In genomic region chr20:38927902-38928578, GRCh38 we compare ENCODE assay signal across 9 cellular contexts. TPM values are rescaled to one million over a fixed set of nuclear protein-coding genes. Genes with fewer than 3 reads are reported as not detected.
DNase-seq lines count a peak whose midpoint lies in the region; ATAC-seq, FAIRE-seq and TF ChIP-seq lines count a peak whose summit lies in the region.
"Had no signal": no experiment of that assay in that cellular context is flagged by ENCODE, and none has a peak within 500 bp of the region (broad histone marks: within the 10 kb centered on the region; RNA-seq: fewer than 3 reads in every experiment).

No MANE protein-coding gene starts in this region.

- peak overlapping the region; percentile 84 to 100 (median 96) for H3K4me2 ChIP-seq in BLaER1 treated with 17β-estradiol and CSF1 and Interleukin-3, amounts not matched to agents 10 nM and 100 nM
- peak overlapping the region; percentile 77 for H3K4me2 ChIP-seq in keratinocyte (ENCODE audit: control insufficient read depth, extremely low read depth, insufficient read depth, low read depth, low read length)

- H2AFZ ChIP-seq in keratinocyte (ENCODE audit: control insufficient read depth, low read length): no peak overlapping the region

- peaks cover 3% of the 10 kb centered on the region for H3K27me3 Mint-ChIP-seq in activated B cell treated with CpG ODN at 0.5 μM for 24 hours

- H4K20me1 ChIP-seq in BLaER1 treated with 17β-estradiol and CSF1 and Interleukin-3, amounts not matched to agents 10 nM and 100 nM: peaks cover 0 to 59% (median 55%) of the 10 kb centered on the region in 11 experiments; a peak in 18 of 22 replicates
- H4K20me1 ChIP-seq in keratinocyte (ENCODE audit: control insufficient read depth, extremely low read depth, insufficient read depth, low read length): no peaks in the 10 kb centered on the region

- peaks cover 18 to 60% (median 45%) of the 10 kb centered on the region in 10 experiments for H3K4me1 ChIP-seq in BLaER1 treated with 17β-estradiol and CSF1 and Interleukin-3, amounts not matched to agents 10 nM and 100 nM
- peaks cover 23% of the 10 kb centered on the region for H3K4me1 ChIP-seq in keratinocyte (ENCODE audit: control insufficient read depth, extremely low read depth, insufficient read depth, low read length)

- no peaks in the 10 kb centered on the region for H3K9me3 Mint-ChIP-seq in activated B cell treated with CpG ODN at 0.5 μM for 24 hours

- H3K79me2 ChIP-seq in keratinocyte (ENCODE audit: control insufficient read depth, insufficient read depth, low read length): peaks cover 63% of the 10 kb centered on the region

- H3K27ac Mint-ChIP-seq in activated B cell treated with CpG ODN at 0.5 μM for 24 hours: no peak overlapping the region

- dilution Hi-C loops in keratinocyte (cut with MboI; ENCODE audit: extremely low pct_ligation_motif_present, low sequenced_read_pairs): no loop called here

- TF ChIP-seq CTCF in activated B cell treated with CpG ODN at 0.5 μM for 24 hours (IDR thresholded peaks at IDR 0.05) (no peak), keratinocyte (optimal IDR thresholded peaks at IDR 0.05 in 1 of 3, IDR thresholded peaks at IDR 0.05 in 1 of 3, conservative IDR thresholded peaks at IDR 0.05 in 1 of 3; ENCODE audit: extremely low read depth in 1 of 3, insufficient read depth in 2 of 3, low read length in 3 of 3) (no peak)

- H3K4me3 ChIP-seq in BLaER1 treated with 17β-estradiol and CSF1 and Interleukin-3, amounts not matched to agents 10 nM and 100 nM: peak overlapping the region in 9 of 10 experiments; percentile 69 to 96 (median 88); a peak in 17 of 20 replicates
- H3K4me3 ChIP-seq in keratinocyte (ENCODE audit: control insufficient read depth in 2 of 3, extremely low read depth in 1 of 3, insufficient read depth in 2 of 3, low read depth in 1 of 3, low read length in 3 of 3): peak overlapping the region in 2 of 3 experiments; percentile 82 to 88

- FAIRE-seq in keratinocyte (lab: Jason Lieb, UNC): peak; percentile 49
- FAIRE-seq: islet of Langerhans had no signal

- POLR2A ChIA-PET in activated B cell treated with CpG ODN at 0.5 μM for 24 hours (lab: Charles Lee): no interaction called here

- intact Hi-C loops in activated B cell treated with CpG ODN at 0.5 μM for 24 hours (cut with micrococcal nuclease): loop anchor here (2.0 kb wide), 1 partner anchor 59 kb away; no protein-coding TSS in a partner anchor

- CTCF ChIA-PET in activated B cell treated with CpG ODN at 0.5 μM for 24 hours (lab: Charles Lee): no interaction called here

- H3K36me3 ChIP-seq in BLaER1 treated with 17β-estradiol and CSF1 and Interleukin-3, amounts not matched to agents 10 nM and 100 nM: peaks cover 0 to 47% (median 37%) of the 10 kb centered on the region in 11 experiments; a peak in 16 of 22 replicates
- peaks cover 0 to 3% of the 10 kb centered on the region in 2 experiments for H3K36me3 ChIP-seq in keratinocyte (ENCODE audit: control insufficient read depth in 2 of 2, extremely low read depth in 1 of 2, insufficient read depth in 2 of 2, low read length in 2 of 2)

- H3K27ac ChIP-seq in BLaER1 treated with 17β-estradiol and CSF1 and Interleukin-3, amounts not matched to agents 10 nM and 100 nM: peak overlapping the region in 2 of 11 experiments; percentile 88 to 92; a peak in 2 of 22 replicates
- H3K27ac ChIP-seq in keratinocyte (ENCODE audit: control insufficient read depth, insufficient read depth, low read length): no peak overlapping the region

- DNase-seq in HK-2 (ENCODE audit: unreplicated experiment) (peak; percentile 21), activated B cell treated with CpG ODN at 0.5 μM for 24 hours (no peak), keratinocyte (ENCODE audit: low read depth, low spot score) (no peak), midbrain (lab: John Stamatoyannopoulos, UW) (no peak)

- ATAC-seq in activated B cell treated with CpG ODN at 0.5 μM for 24 hours (ENCODE audit: low read depth) (no peak), HG03432 (IDR thresholded peaks at IDR 0.05; ENCODE audit: unreplicated experiment) (no peak), GM18907 (IDR thresholded peaks at IDR 0.05; ENCODE audit: unreplicated experiment) (no peak), GM18858 (IDR thresholded peaks at IDR 0.05; ENCODE audit: unreplicated experiment) (no peak)

- no peaks in the 10 kb centered on the region for H3K9me3 ChIP-seq in BLaER1 treated with 17β-estradiol and CSF1 and Interleukin-3, amounts not matched to agents 10 nM and 100 nM (replicated peaks in 1 of 11)
- H3K9me3 ChIP-seq in keratinocyte (ENCODE audit: control insufficient read depth, low read depth, low read length): no peaks in the 10 kb centered on the region

- H3K36me3 Mint-ChIP-seq in activated B cell treated with CpG ODN at 0.5 μM for 24 hours (ENCODE audit: low read depth): peaks cover 10% of the 10 kb centered on the region

- no peaks in the 10 kb centered on the region for H3K27me3 ChIP-seq in BLaER1 treated with 17β-estradiol and CSF1 and Interleukin-3, amounts not matched to agents 10 nM and 100 nM
- no peaks in the 10 kb centered on the region for H3K27me3 ChIP-seq in keratinocyte (ENCODE audit: control insufficient read depth, extremely low read depth, insufficient read depth, low read length)

- peak overlapping the region; percentile 62 for H3K4me3 Mint-ChIP-seq in activated B cell treated with CpG ODN at 0.5 μM for 24 hours

- H3K4me1 Mint-ChIP-seq in activated B cell treated with CpG ODN at 0.5 μM for 24 hours: peaks cover 12% of the 10 kb centered on the region

- peak overlapping the region in 10 of 11 experiments; percentile 83 to 96 (median 91); a peak in 18 of 22 replicates for H3K9ac ChIP-seq in BLaER1 treated with 17β-estradiol and CSF1 and Interleukin-3, amounts not matched to agents 10 nM and 100 nM
- peak overlapping the region; percentile 40 for H3K9ac ChIP-seq in keratinocyte (ENCODE audit: control insufficient read depth, extremely low read depth, insufficient read depth, low read length)

- no peaks in the 10 kb centered on the region for H3K9me1 ChIP-seq in keratinocyte (ENCODE audit: control insufficient read depth, extremely low read depth, insufficient read depth, low read length)

RNA-seq across cellular contexts. Expression of gene FAM83D, which starts 1.8 kb away (rescaled TPM):
- 0.93 and 1.2 TPM in 2 replicates for total RNA-seq in activated B cell treated with CpG ODN at 0.5 μM for 24 hours
- 8.5 to 33.1 TPM (median 32.1 TPM) in 3 replicates for polyA plus RNA-seq in keratinocyte
- 1.2 TPM for polyA plus RNA-seq in keratinocyte (2011; ENCODE audit: low read depth)
- polyA plus RNA-seq in keratinocyte (2011; cell fraction: cytosol; rRNA removed): 11.3 and 17.1 TPM in 2 replicates
- 12.3 and 13.2 TPM in 2 replicates for polyA plus RNA-seq in keratinocyte (2011; cell fraction: nucleus; rRNA removed)
- 0.97 and 19.3 TPM in 2 replicates for polyA plus RNA-seq in keratinocyte (2012; ENCODE audit: low replicate concordance)
- 5.9 to 26.8 TPM (median 19.0 TPM) in 3 replicates for polyA minus RNA-seq in keratinocyte
- 8.1 TPM for polyA minus RNA-seq in keratinocyte (2011; cell fraction: cytosol; rRNA and poly(A)+ RNA removed)
- polyA minus RNA-seq in keratinocyte (2011; cell fraction: nucleus; rRNA and poly(A)+ RNA removed): 5.5 and 6.3 TPM in 2 replicates

RNA-seq across cellular contexts. Expression of gene DHX35, which starts 34.1 kb away (rescaled TPM):
- 9.5 TPM in 2 replicates for total RNA-seq in activated B cell treated with CpG ODN at 0.5 μM for 24 hours
- 9.3 to 12.9 TPM (median 9.8 TPM) in 3 replicates for polyA plus RNA-seq in keratinocyte
- polyA plus RNA-seq in keratinocyte (2011; ENCODE audit: low read depth): 1.7 TPM
- 5.5 and 7.4 TPM in 2 replicates for polyA plus RNA-seq in keratinocyte (2011; cell fraction: cytosol; rRNA removed)
- polyA plus RNA-seq in keratinocyte (2011; cell fraction: nucleus; rRNA removed): 20.3 and 21.7 TPM in 2 replicates
- 3.9 and 5.7 TPM in 2 replicates for polyA plus RNA-seq in keratinocyte (2012; ENCODE audit: low replicate concordance)
- polyA minus RNA-seq in keratinocyte: 6.8 to 13.3 TPM (median 10.4 TPM) in 3 replicates
- 3.3 TPM for polyA minus RNA-seq in keratinocyte (2011; cell fraction: cytosol; rRNA and poly(A)+ RNA removed)
- polyA minus RNA-seq in keratinocyte (2011; cell fraction: nucleus; rRNA and poly(A)+ RNA removed): 8.8 and 16.0 TPM in 2 replicates
